In genomic region chr14:29930283-29930682, GRCh38 we compare ENCODE assay signal across 22 cellular contexts. TPM values are rescaled to one million over a fixed set of nuclear protein-coding genes. Genes with fewer than 3 reads are reported as not detected.
DNase-seq lines count a peak whose midpoint lies in the region; ATAC-seq and TF ChIP-seq lines count a peak whose summit lies in the region.
"Had no signal": no experiment of that assay in that cellular context is flagged by ENCODE, and none has a peak within 500 bp of the region (broad histone marks: within the 10 kb centered on the region; RNA-seq: fewer than 3 reads in every experiment).

No MANE protein-coding gene starts in this region.

- H3K4me1 ChIP-seq in A673 (ENCODE audit: insufficient read depth, low read length, poor library complexity, severe bottlenecking) = peaks cover 24% of the 10 kb centered on the region
- peaks cover 3% of the 10 kb centered on the region for H3K4me1 ChIP-seq in HEK293 (ENCODE audit: control insufficient read depth, insufficient read depth, low read length)
- peaks cover 0 to 7% of the 10 kb centered on the region in 2 donors for H3K4me1 ChIP-seq in ascending aorta
- H3K4me1 ChIP-seq in hepatocyte (ENCODE audit: insufficient read depth) = peaks cover 13% of the 10 kb centered on the region

- no peak overlapping the region for H3K4me3 ChIP-seq in A673 (ENCODE audit: low read depth, low read length, poor library complexity, severe bottlenecking)
- no peak overlapping the region for H3K4me3 ChIP-seq in HEK293 (ENCODE audit: low read depth, low read length)
- no peak overlapping the region for H3K4me3 ChIP-seq in ascending aorta
- H3K4me3 ChIP-seq in hepatocyte = no peak overlapping the region
- H3K4me3 ChIP-seq: A549 had no signal

- intact Hi-C loops in A673 (cut with micrococcal nuclease; ENCODE audit: unreplicated experiment) (no loop called here), ascending aorta (cut with DNase I) (no loop called here)

- peaks cover 11% of the 10 kb centered on the region for H3K79me2 ChIP-seq in hepatocyte

- CTCF ChIA-PET in A673 (lab: Charles Lee) = no interaction called here
- CTCF ChIA-PET in HEK293 (lab: Yijun Ruan, JAX) = no interaction called here

- no peaks in the 10 kb centered on the region for H3K9me3 ChIP-seq in A673 (ENCODE audit: low read depth, low read length, poor library complexity, severe bottlenecking)
- no peaks in the 10 kb centered on the region for H3K9me3 ChIP-seq in HEK293 (ENCODE audit: control insufficient read depth, insufficient read depth, low read depth, low read length)
- H3K9me3 ChIP-seq in ascending aorta = no peaks in the 10 kb centered on the region
- no peaks in the 10 kb centered on the region for H3K9me3 ChIP-seq in hepatocyte (ENCODE audit: low read depth)
- H3K9me3 ChIP-seq: A549 had no signal

- H3K36me3 ChIP-seq in A673 (ENCODE audit: insufficient read depth, low read length, poor library complexity, severe bottlenecking) (no peaks in the 10 kb centered on the region), HEK293 (ENCODE audit: control insufficient read depth in 2 of 2, insufficient read depth in 1 of 2, low read length in 2 of 2) (no peaks in the 10 kb centered on the region), ascending aorta (no peaks in the 10 kb centered on the region), hepatocyte (replicated peaks; ENCODE audit: insufficient read depth, low read depth) (no peaks in the 10 kb centered on the region)

- H2AFZ ChIP-seq in hepatocyte = no peak overlapping the region

- H3K9me2 ChIP-seq in hepatocyte (replicated peaks; ENCODE audit: insufficient read depth) = no peaks in the 10 kb centered on the region

- POLR2A ChIA-PET in A673 (lab: Charles Lee; ENCODE audit: low non-redundant PET) (no interaction called here), HEK293 (lab: Yijun Ruan, JAX) (no interaction called here)

- H3K27me3 ChIP-seq in A673 (replicated peaks; ENCODE audit: insufficient read depth, low read depth, low read length, poor library complexity) (no peaks in the 10 kb centered on the region), ascending aorta (no peaks in the 10 kb centered on the region), hepatocyte (no peaks in the 10 kb centered on the region)

- BruUV-seq in A673 (replicated peaks; lab: Mats Ljungman, UMichigan) = no TSS peak

- DNase-seq in A673 (ENCODE audit: low spot score) (peak; percentile 90), ascending aorta (ENCODE audit: low spot score in 2 of 2) (no peak), hepatocyte (ENCODE audit: low spot score) (no peak), superior temporal gyrus (ENCODE audit: extremely low spot score) (no peak), NCI-H748 (lab: John Stamatoyannopoulos, UW; ENCODE audit: unreplicated experiment) (no peak), NCI-H1105 treated with DMSO at 0.1 percent for 48 hours (lab: John Stamatoyannopoulos, UW) (no peak)
- DNase-seq: activated CD8-positive, alpha-beta memory T cell treated with anti-CD3 and anti-CD28 coated beads, Interleukin-2, amount 50 U/mL, for 4 hours; activated naive CD4-positive, alpha-beta T cell treated with anti-CD3 and anti-CD28 coated beads, Interleukin-2, amount 50 U/mL, for 16 hours; caudate nucleus; endodermal cell; hippocampal formation; naive thymus-derived CD4-positive, alpha-beta T cell; NCI-H1417 treated with DMSO at 0.1 percent for 48 hours; NCI-H446 treated with DMSO at 0.1 percent for 48 hours; OCI-M1; stimulated activated CD4-positive, alpha-beta T cell treated with anti-CD3 and anti-CD28 coated beads, Interleukin-2, amount 100 ng/mL, for 24 hours; T-helper 1 cell had no signal

- peak overlapping the region; percentile 74 for H3K27ac ChIP-seq in A673 (ENCODE audit: low read depth, low read length, poor library complexity, severe bottlenecking)
- no peak overlapping the region for H3K27ac ChIP-seq in HEK293 (ENCODE audit: extremely low read depth, low read depth, low read length)
- peak overlapping the region; percentile 38 to 44 for H3K27ac ChIP-seq in ascending aorta
- H3K27ac ChIP-seq in hepatocyte = peak overlapping the region; percentile 24
- H3K27ac ChIP-seq: A549 had no signal

- ATAC-seq in GM21367 (IDR thresholded peaks at IDR 0.05; ENCODE audit: unreplicated experiment) = no peak
- ATAC-seq: A549; activated CD4-positive, CD25-positive, alpha-beta regulatory T cell treated with anti-CD3 and anti-CD28 coated beads, Interleukin-2, amount 50 U/mL, for 24 hours; left lobe of liver; naive thymus-derived CD4-positive, alpha-beta T cell had no signal

- H3K4me2 ChIP-seq in hepatocyte = no peak overlapping the region
- H3K4me2 ChIP-seq: A549 had no signal

- WGBS in hepatocyte (ENCODE audit: low lambda C conversion rate, missing lambda C conversion rate) = 45% methylated on average over 2 of the region's 2 CpGs

- TF ChIP-seq CTCF in A673 (conservative IDR thresholded peaks at IDR 0.05; ENCODE audit: low read depth, low read length) (no peak), HEK293 (tag by site-specific recombination; IDR thresholded peaks at IDR 0.05) (no peak), ascending aorta (IDR thresholded peaks at IDR 0.05) (no peak), hepatocyte (IDR thresholded peaks at IDR 0.05; ENCODE audit: poor library complexity) (no peak)

- no peaks in the 10 kb centered on the region for H4K20me1 ChIP-seq in hepatocyte (ENCODE audit: insufficient read depth, poor library complexity, severe bottlenecking)

TF ChIP-seq in HEK293, 187 proteins besides CTCF, POLR2A, EP300 and RAD21:
- 0 out of 2 replicates have a peak, but pooled peaks have one; percentile 10 for TF ChIP-seq ZBTB6 (tag by site-specific recombination; IDR thresholded peaks at IDR 0.05)
- TF ChIP-seq FEZF1 (tag by site-specific recombination; IDR thresholded peaks at IDR 0.05) = no peak
- no peak for TF ChIP-seq ZBTB11 (tag by site-specific recombination; conservative IDR thresholded peaks at IDR 0.05; ENCODE audit: low read depth)
TF ChIP-seq in HEK293: peak in this region for 1.

RNA-seq across cellular contexts. Expression of gene PRKD1, which starts 2.6 kb away (rescaled TPM):
- total RNA-seq in A673 (2021) (41.5 and 45.7 TPM in 2 replicates), ascending aorta (34.6 TPM), hepatocyte (9.0 and 16.5 TPM in 2 replicates)
- 7.5 and 9.7 TPM in 2 replicates for polyA plus RNA-seq in hepatocyte
- total RNA-seq: naive thymus-derived CD4-positive, alpha-beta T cell had no signal
- polyA plus RNA-seq: naive thymus-derived CD4-positive, alpha-beta T cell had no signal
